In the genomic region with DNA sequence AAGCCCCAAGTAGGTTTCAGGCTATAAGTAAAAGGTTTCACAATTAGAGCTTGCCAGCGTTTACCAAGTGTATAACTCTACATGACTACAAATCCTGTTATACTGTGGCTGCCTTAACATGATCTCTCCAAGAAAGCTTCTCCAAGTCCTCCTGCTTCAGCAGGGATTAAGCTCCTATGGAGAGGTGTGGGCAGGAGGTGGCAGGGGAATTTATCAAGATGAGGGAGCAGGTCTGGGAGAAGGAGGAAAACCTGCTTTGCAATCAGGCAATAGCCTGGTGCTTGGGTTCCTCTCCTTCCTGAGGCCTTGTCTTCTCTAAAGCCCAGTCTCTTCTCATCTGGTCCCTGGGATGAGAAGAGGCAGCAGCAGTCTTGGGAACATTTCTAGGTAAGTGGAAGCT, we compare ENCODE assay signal across 31 cellular contexts.
"Had no signal": no experiment of that assay in that cellular context is flagged by ENCODE, and none has a peak within 500 bp of the region (broad histone marks: within the 10 kb centered on the region; RNA-seq: fewer than 3 reads in every experiment).

No MANE protein-coding gene starts in this region.

- DNase-seq: natural killer cell; occipital lobe; ovary; posterior cingulate gyrus; psoas muscle; right cardiac atrium; right lobe of liver; spleen; stimulated activated CD4-positive, alpha-beta T cell treated with anti-CD3 and anti-CD28 coated beads, Interleukin-12 subunit alpha, Interleukin-12 subunit beta, amount 100 ng/mL, for 4 hours; stimulated activated CD4-positive, alpha-beta T cell treated with anti-CD3 and anti-CD28 coated beads, Interleukin-1b, Interleukin-23, amount 100 ng/mL, for 48 hours; stimulated activated CD4-positive, alpha-beta T cell treated with anti-CD3 and anti-CD28 coated beads, Interleukin-4, amount 100 ng/mL, for 1 hour; stimulated activated CD4-positive, alpha-beta T cell treated with anti-CD3 and anti-CD28 coated beads, Interleukin-4, amount 100 ng/mL, for 4 hours; stimulated activated CD8-positive, alpha-beta memory T cell treated with anti-CD3 and anti-CD28 coated beads, Interleukin-4, amount 100 ng/mL, for 48 hours; stimulated activated naive CD4-positive, alpha-beta T cell; stimulated activated naive CD8-positive, alpha-beta T cell treated with anti-CD3 and anti-CD28 coated beads, Interleukin-15, amount 100 ng/mL, for 72 hours; stimulated activated naive CD8-positive, alpha-beta T cell treated with anti-CD3 and anti-CD28 coated beads, Interleukin-15, Interleukin-2, amounts not matched to agents 100 U/mL and 50 U/mL, for 24 hours; substantia nigra; testis; tibial artery; transverse colon; upper lobe of right lung; uterus had no signal

- H3K9me3 Mint-ChIP-seq: natural killer cell; nephron; neural progenitor cell; stimulated activated memory B cell treated with anti-CD40 and anti-IgM and Interleukin-4, amounts not matched to agents 10 μg/mL and 1 μg/mL and 100 μg/mL, for 72 hours; stimulated activated naive CD8-positive, alpha-beta T cell treated with anti-CD3 and anti-CD28 coated beads, Interleukin-15, amount 100 ng/mL, for 72 hours; type B pancreatic cell had no signal

- H3K27me3 ChIP-seq: ovary, right lobe of liver, suprapubic skin, testis, tibial artery, upper lobe of right lung, uterus had no signal

- H3K9me3 ChIP-seq: ovary, psoas muscle, right lobe of liver, spleen, suprapubic skin, testis, tibial artery, transverse colon, upper lobe of right lung, uterus had no signal

- H3K4me1 ChIP-seq: neural progenitor cell, right lobe of liver, testis had no signal

- H3K36me3 Mint-ChIP-seq: natural killer cell; neural progenitor cell; stimulated activated memory B cell treated with anti-CD40 and anti-IgM and Interleukin-4, amounts not matched to agents 10 μg/mL and 1 μg/mL and 100 μg/mL, for 72 hours; type B pancreatic cell had no signal

- H3K4me3 Mint-ChIP-seq: natural killer cell; nephron; neural progenitor cell; stimulated activated memory B cell treated with anti-CD40 and anti-IgM and Interleukin-4, amounts not matched to agents 10 μg/mL and 1 μg/mL and 100 μg/mL, for 72 hours; stimulated activated naive CD8-positive, alpha-beta T cell treated with anti-CD3 and anti-CD28 coated beads, Interleukin-15, amount 100 ng/mL, for 72 hours; type B pancreatic cell had no signal

- H2AFZ ChIP-seq: neural progenitor cell, parathyroid adenoma had no signal

- H3K4me3 ChIP-seq: neural progenitor cell, ovary, psoas muscle, right lobe of liver, skin epidermis, smooth muscle cell, spleen, suprapubic skin, testis, tibial artery, transverse colon, upper lobe of right lung, uterus had no signal

- H3K27ac ChIP-seq: neural progenitor cell, ovary, parathyroid adenoma, psoas muscle, right lobe of liver, skin epidermis, spleen, suprapubic skin, testis, tibial artery, transverse colon, upper lobe of right lung, uterus had no signal

- H3K9ac ChIP-seq: neural progenitor cell, parathyroid adenoma had no signal

- ATAC-seq: natural killer cell; psoas muscle; right cardiac atrium; right lobe of liver; stimulated activated memory B cell treated with anti-CD40 and anti-IgM and Interleukin-4, amounts not matched to agents 10 μg/mL and 1 μg/mL and 100 μg/mL, for 72 hours; stimulated activated naive CD8-positive, alpha-beta T cell treated with anti-CD3 and anti-CD28 coated beads, Interleukin-15, amount 100 ng/mL, for 72 hours; stimulated activated naive CD8-positive, alpha-beta T cell treated with anti-CD3 and anti-CD28 coated beads, Interleukin-15, Interleukin-2, amounts not matched to agents 100 U/mL and 50 U/mL, for 24 hours; upper lobe of right lung had no signal

- H3K27ac Mint-ChIP-seq: natural killer cell; nephron; neural progenitor cell; progenitor cell of endocrine pancreas; stimulated activated memory B cell treated with anti-CD40 and anti-IgM and Interleukin-4, amounts not matched to agents 10 μg/mL and 1 μg/mL and 100 μg/mL, for 72 hours; stimulated activated naive CD8-positive, alpha-beta T cell treated with anti-CD3 and anti-CD28 coated beads, Interleukin-15, amount 100 ng/mL, for 72 hours; type B pancreatic cell had no signal

- H3K4me2 ChIP-seq: neural progenitor cell, smooth muscle cell had no signal

- H3K36me3 ChIP-seq: neural progenitor cell, ovary, right lobe of liver, spleen, suprapubic skin, tibial artery, transverse colon, upper lobe of right lung, uterus had no signal
